ENCODE assay signal across 9 cellular contexts in genomic region chr12:20368653-20369163, GRCh38. TPM values are rescaled to one million over a fixed set of nuclear protein-coding genes. Genes with fewer than 3 reads are reported as not detected.
A peak's percentile ranks its signal among the peaks of the same experiment; 100 is the strongest.
DNase-seq lines count a peak whose midpoint lies in the region; ATAC-seq, FAIRE-seq and TF ChIP-seq lines count a peak whose summit lies in the region.
"Had no signal": no experiment of that assay in that cellular context is flagged by ENCODE, and none has a peak within 500 bp of the region (broad histone marks: within the 10 kb centered on the region; RNA-seq: fewer than 3 reads in every experiment).

No MANE protein-coding gene starts in this region.

- peaks cover 12% of the 10 kb centered on the region for H3K79me1 ChIP-seq in trophoblast cell (ENCODE audit: low read length)

- H3K4me3 Mint-ChIP-seq in activated naive CD8-positive, alpha-beta T cell treated with anti-CD3 and anti-CD28 coated beads for 36 hours, result peak overlapping the region; percentile 67

- ATAC-seq in A549, result peak; percentile 72 to 75
- ATAC-seq in left cardiac atrium, result peak; percentile 70 to 71
- ATAC-seq in HG02938 (IDR thresholded peaks at IDR 0.05; ENCODE audit: unreplicated experiment), result no peak
- no peak for ATAC-seq in HG02885 (IDR thresholded peaks at IDR 0.05; ENCODE audit: poor library complexity, unreplicated experiment)

- H4K8ac ChIP-seq in trophoblast cell (ENCODE audit: low read depth, low read length), result peak overlapping the region; percentile 71

- H4K91ac ChIP-seq in trophoblast cell (ENCODE audit: low read depth, low read length), result peak overlapping the region; percentile 76

- H2AFZ ChIP-seq in trophoblast cell (ENCODE audit: insufficient read depth, low read length, poor library complexity), result peak overlapping the region; percentile 66

- no peak overlapping the region for H3K4ac ChIP-seq in trophoblast cell (ENCODE audit: low read depth, low read length)

- no peaks in the 10 kb centered on the region for H3K27me3 ChIP-seq in trophoblast cell (ENCODE audit: insufficient read depth, low read length)

- CTCF ChIA-PET in A549 (lab: Yijun Ruan, JAX), result interaction anchor here (0.7 to 1.1 kb wide), 2 partner anchors 630 to 643 kb away, joined by 3 to 4 read pairs; no protein-coding TSS in a partner anchor

- H3K27ac Mint-ChIP-seq in activated naive CD8-positive, alpha-beta T cell treated with anti-CD3 and anti-CD28 coated beads for 36 hours, result no peak overlapping the region

- TF ChIP-seq POLR2A in A549 (IDR thresholded peaks at IDR 0.05; ENCODE audit: low read length), result no peak

- no peaks in the 10 kb centered on the region for H3K9me3 ChIP-seq in A549
- H3K9me3 ChIP-seq in trophoblast cell (ENCODE audit: insufficient read depth, low read depth, low read length), result no peaks in the 10 kb centered on the region

- H3K14ac ChIP-seq in trophoblast cell (ENCODE audit: low read length), result peak overlapping the region; percentile 80

- no peaks in the 10 kb centered on the region for H3K36me3 Mint-ChIP-seq in activated naive CD8-positive, alpha-beta T cell treated with anti-CD3 and anti-CD28 coated beads for 36 hours

- H2BK12ac ChIP-seq in trophoblast cell (ENCODE audit: low read length), result no peak overlapping the region

- WGBS in A549 (ENCODE audit: missing lambda C conversion rate), result under 1% methylated on average over 34 of the region's 34 CpGs
- no CpG with 5 or more reads among the region's 34 CpGs for WGBS in trophoblast cell (ENCODE audit: extremely low coverage, insufficient coverage, insufficient read length)

- TF ChIP-seq EP300 in A549 (IDR thresholded peaks at IDR 0.05), result no peak

- H2BK120ac ChIP-seq in trophoblast cell (ENCODE audit: insufficient read depth, low read length, poor library complexity), result peak overlapping the region; percentile 48

- peak overlapping the region; percentile 79 for H3K18ac ChIP-seq in trophoblast cell (ENCODE audit: low read length)

- DNase-seq in A549 (ENCODE audit: low read depth in 1 of 2, low spot score in 1 of 2), result peak; percentile 15 to 40
- peak; percentile 14 for DNase-seq in HCEC 1CT
- DNase-seq in activated naive CD8-positive, alpha-beta T cell treated with anti-CD3 and anti-CD28 coated beads for 36 hours, result peak; percentile 2
- peak; percentile 50 for DNase-seq in left cardiac atrium
- DNase-seq in trophoblast cell, result peak in 1 of 2 donors; percentile 15
- no peak for DNase-seq in occipital lobe (lab: John Stamatoyannopoulos, UW)

- peak in 1 of 2 experiments; percentile 8; a peak in 2 of 5 replicates for TF ChIP-seq RAD21 in A549 (conservative IDR thresholded peaks at IDR 0.05 in 1 of 2, IDR thresholded peaks at IDR 0.05 in 1 of 2)

- no peaks in the 10 kb centered on the region for H3K9me3 Mint-ChIP-seq in activated naive CD8-positive, alpha-beta T cell treated with anti-CD3 and anti-CD28 coated beads for 36 hours

- no peak overlapping the region for H2BK5ac ChIP-seq in trophoblast cell (ENCODE audit: low read depth, low read length, poor library complexity)

- H3K4me1 ChIP-seq in A549 (peaks cover 24% of the 10 kb centered on the region), trophoblast cell (ENCODE audit: control insufficient read depth in 1 of 2, insufficient read depth in 2 of 2, low read length in 2 of 2) (no peaks in the 10 kb centered on the region)

- no peak overlapping the region for H3K23ac ChIP-seq in trophoblast cell (ENCODE audit: low read length)

- no peak overlapping the region for H2AK5ac ChIP-seq in trophoblast cell (ENCODE audit: low read length)

- H3K79me2 ChIP-seq in trophoblast cell (ENCODE audit: control insufficient read depth, insufficient read depth, low read length, poor library complexity), result peaks cover 4% of the 10 kb centered on the region

- TF ChIP-seq CTCF in A549 (IDR thresholded peaks at IDR 0.05), result no peak

- H3K27me3 Mint-ChIP-seq in activated naive CD8-positive, alpha-beta T cell treated with anti-CD3 and anti-CD28 coated beads for 36 hours, result peaks cover 69% of the 10 kb centered on the region

- H3K4me2 ChIP-seq in A549 (peak overlapping the region; percentile 78), trophoblast cell (ENCODE audit: low read length) (peak overlapping the region; percentile 95)

- H3K27ac ChIP-seq in A549 (peak overlapping the region; percentile 87 to 92), trophoblast cell (ENCODE audit: low read depth, low read length) (peak overlapping the region; percentile 66)

- peaks cover 14% of the 10 kb centered on the region for H3K4me1 Mint-ChIP-seq in activated naive CD8-positive, alpha-beta T cell treated with anti-CD3 and anti-CD28 coated beads for 36 hours

- H3K36me3 ChIP-seq in trophoblast cell (ENCODE audit: control insufficient read depth in 1 of 2, insufficient read depth in 2 of 2, low read length in 2 of 2), result no peaks in the 10 kb centered on the region

- H3K4me3 ChIP-seq in A549 (peak overlapping the region; percentile 75), trophoblast cell (ENCODE audit: low read depth, low read length) (peak overlapping the region; percentile 88)
- H3K4me3 ChIP-seq: GM12878 had no signal

- peak overlapping the region; percentile 93 for H4K12ac ChIP-seq in trophoblast cell (ENCODE audit: low read depth, low read length)

- intact Hi-C loops in left cardiac atrium (cut with DNase I), result loop anchor here in 1 of 2 donors (1.0 to 5.0 kb wide), 4 partner anchors 40 to 371 kb away; no protein-coding TSS in a partner anchor

- no peak for FAIRE-seq in A549 (lab: Jason Lieb, UNC)
- FAIRE-seq: GM12878 had no signal

- H3K9ac ChIP-seq in trophoblast cell (ENCODE audit: low read length), result peak overlapping the region; percentile 83

- POLR2A ChIA-PET in A549 (lab: Yijun Ruan, JAX), result interaction anchor here (0.7 kb wide), 1 partner anchor 267 kb away, joined by 3 read pairs; no protein-coding TSS in a partner anchor

TF ChIP-seq in A549, 52 proteins besides CTCF, POLR2A, EP300 and RAD21 (continues in another document):
- TF ChIP-seq MYC (IDR thresholded peaks at IDR 0.05; ENCODE audit: borderline replicate concordance, low read length), result no peak
- no peak for TF ChIP-seq REST (IDR thresholded peaks at IDR 0.05)
- TF ChIP-seq USF2 (IDR thresholded peaks at IDR 0.05), result no peak
- no peak for TF ChIP-seq FOSB (CRISPR knock-in tag; IDR thresholded peaks at IDR 0.05)
- TF ChIP-seq PHF8 (IDR thresholded peaks at IDR 0.05; ENCODE audit: borderline replicate concordance, low read depth), result 0 out of 2 replicates have a peak, but pooled peaks have one; percentile 1
- TF ChIP-seq KDM5A (IDR thresholded peaks at IDR 0.05), result no peak
- peak in 1 of 2 experiments; percentile 48; a peak in 2 of 4 replicates for TF ChIP-seq CEBPB (IDR thresholded peaks at IDR 0.05)
- no peak for TF ChIP-seq HOXB5 (CRISPR knock-in tag; IDR thresholded peaks at IDR 0.05)
- no peak for TF ChIP-seq ESRRA (IDR thresholded peaks at IDR 0.05; ENCODE audit: borderline replicate concordance, low read length)
- TF ChIP-seq MAX (IDR thresholded peaks at IDR 0.05), result peak; percentile 32; the same call in 1 of the 2 replicates
- TF ChIP-seq GATA3 (IDR thresholded peaks at IDR 0.05; ENCODE audit: borderline replicate concordance), result no peak
- TF ChIP-seq SMC3 (IDR thresholded peaks at IDR 0.05), result no peak; the same call in 2 of the 3 replicates
- TF ChIP-seq FOXS1 (CRISPR knock-in tag; IDR thresholded peaks at IDR 0.05), result no peak

RNA-seq across cellular contexts. Expression of gene PDE3A, which starts 0.4 kb away (rescaled TPM):
- polyA plus RNA-seq in A549 (2011; rRNA removed) (12.7 and 13.1 TPM in 2 replicates), A549 (2017; fragmentation: RNase III; extraction: RNeasy Plus Mini Kit Qiagen cat#74134 plus additional on column Dnase treatment) (6.0 to 7.6 TPM (median 7.3 TPM) in 3 replicates)
- polyA plus RNA-seq in A549 (2012; cell fraction: cytosol; rRNA removed), result 2.3 and 3.0 TPM in 2 replicates
- 2.4 and 3.0 TPM in 2 replicates for polyA plus RNA-seq in A549 (2012; cell fraction: nucleus; rRNA removed)
- polyA minus RNA-seq in A549 (2011; rRNA and poly(A)+ RNA removed), result 21.2 and 30.7 TPM in 2 replicates
- not detected for total RNA-seq in activated naive CD8-positive, alpha-beta T cell treated with anti-CD3 and anti-CD28 coated beads for 36 hours
- total RNA-seq in left cardiac atrium (100 to 1,000 TPM in 1 of 2 donors, 10 to 100 TPM in 1; 66.8 to 157 TPM), occipital lobe (7.8 TPM)
- 9.6 and 11.0 TPM in 2 replicates for polyA plus RNA-seq in trophoblast cell (2013)

Comparison
In these comparisons a context has a peak if more than half of its experiments do, and no peak if none do; other contexts are left out.
1. ATAC-seq: peak in A549 (2 of 2) and left cardiac atrium (2 of 2); none in HG02938 (single experiment) and HG02885 (single experiment).